In genomic region chr10:110667620-110668343, GRCh38 we compare ENCODE assay signal across 22 cellular contexts. TPM values are rescaled to one million over a fixed set of nuclear protein-coding genes. Genes with fewer than 3 reads are reported as not detected.
DNase-seq lines count a peak whose midpoint lies in the region; ATAC-seq, FAIRE-seq and TF ChIP-seq lines count a peak whose summit lies in the region.
"Had no signal": no experiment of that assay in that cellular context is flagged by ENCODE, and none has a peak within 500 bp of the region (broad histone marks: within the 10 kb centered on the region; RNA-seq: fewer than 3 reads in every experiment).

No MANE protein-coding gene starts in this region.

- H3K9me3 Mint-ChIP-seq in activated T-helper 1 cell treated with anti-CD3 and anti-CD28 coated beads, Interleukin-12 subunit alpha, Interleukin-12 subunit beta, Interleukin-2, Interleukin-4 antibody, amounts not matched to agents 30 ng/mL and 10 ng/mL and 1 ng/mL, durations not matched to agents 14 hours and 24 hours and 36 hours = no peaks in the 10 kb centered on the region
- H3K9me3 Mint-ChIP-seq: effector memory CD8-positive, alpha-beta T cell had no signal

- H3K27ac ChIP-seq in cardiac muscle cell (peak overlapping the region; percentile 80), muscle layer of duodenum (ENCODE audit: low read length) (peak overlapping the region; percentile 43), pancreas (no peak overlapping the region)
- H3K27ac ChIP-seq: 22Rv1, skin epidermis had no signal

- TF ChIP-seq CTCF in cardiac muscle cell (IDR thresholded peaks at IDR 0.05; ENCODE audit: low read depth, low read length) = no peak
- TF ChIP-seq CTCF in pancreas (IDR thresholded peaks at IDR 0.05) = no peak

- no peak for ATAC-seq in pancreas
- ATAC-seq: activated CD4-positive, alpha-beta T cell treated with anti-CD3 and anti-CD28 coated beads for 36 hours; activated CD8-positive, alpha-beta memory T cell treated with anti-CD3 and anti-CD28 coated beads, Interleukin-2, amount 10 ng/mL, durations not matched to agents 7 days and 5 days; effector memory CD8-positive, alpha-beta T cell; SK-N-SH treated with all-trans-retinoic acid at 6 μM for 48 hours had no signal

- no peak overlapping the region for H3K4me3 Mint-ChIP-seq in activated T-helper 1 cell treated with anti-CD3 and anti-CD28 coated beads, Interleukin-12 subunit alpha, Interleukin-12 subunit beta, Interleukin-2, Interleukin-4 antibody, amounts not matched to agents 30 ng/mL and 10 ng/mL and 1 ng/mL, durations not matched to agents 14 hours and 24 hours and 36 hours
- H3K4me3 Mint-ChIP-seq: activated CD4-positive, alpha-beta T cell treated with anti-CD3 and anti-CD28 coated beads for 36 hours; activated CD8-positive, alpha-beta memory T cell treated with anti-CD3 and anti-CD28 coated beads, Interleukin-2, amount 10 ng/mL, durations not matched to agents 7 days and 5 days; effector memory CD8-positive, alpha-beta T cell had no signal

- H3K9me3 ChIP-seq in cardiac muscle cell (ENCODE audit: low read depth) = no peaks in the 10 kb centered on the region
- no peaks in the 10 kb centered on the region for H3K9me3 ChIP-seq in muscle layer of duodenum (ENCODE audit: control insufficient read depth in 1 of 2, low read length in 2 of 2)
- H3K9me3 ChIP-seq in pancreas = no peaks in the 10 kb centered on the region
- H3K9me3 ChIP-seq: Peyer's patch had no signal

- intact Hi-C loops in pancreas (cut with DNase I) = no loop called here
- intact Hi-C loops in activated T-helper 1 cell treated with anti-CD3 and anti-CD28 coated beads, Interleukin-12 subunit alpha, Interleukin-12 subunit beta, Interleukin-2, Interleukin-4 antibody, amounts not matched to agents 30 ng/mL and 10 ng/mL and 1 ng/mL, durations not matched to agents 14 hours and 24 hours and 36 hours (cut with micrococcal nuclease) = no loop called here

- no peak for FAIRE-seq in pancreas (lab: Jason Lieb, UNC)

- H3K4me1 Mint-ChIP-seq in activated T-helper 1 cell treated with anti-CD3 and anti-CD28 coated beads, Interleukin-12 subunit alpha, Interleukin-12 subunit beta, Interleukin-2, Interleukin-4 antibody, amounts not matched to agents 30 ng/mL and 10 ng/mL and 1 ng/mL, durations not matched to agents 14 hours and 24 hours and 36 hours (ENCODE audit: low read depth) = peaks cover 5% of the 10 kb centered on the region

- H3K27me3 ChIP-seq in cardiac muscle cell (no peaks in the 10 kb centered on the region), muscle layer of duodenum (ENCODE audit: low read depth, low read length) (no peaks in the 10 kb centered on the region), pancreas (no peaks in the 10 kb centered on the region)
- H3K27me3 ChIP-seq: Peyer's patch had no signal

- no peak overlapping the region for H3K4me3 ChIP-seq in cardiac muscle cell
- H3K4me3 ChIP-seq in muscle layer of duodenum (ENCODE audit: low read depth in 1 of 2, low read length in 2 of 2) = no peak overlapping the region
- H3K4me3 ChIP-seq in pancreas = no peak overlapping the region
- H3K4me3 ChIP-seq: Peyer's patch, skin epidermis had no signal

- 74 to 85% methylated on average over 9 of the region's 9 CpGs for WGBS in pancreas, 2 donors

- DNase-seq in NCI-H82 (lab: John Stamatoyannopoulos, UW) = peak; percentile 22
- DNase-seq in NCI-H82 treated with DMSO at 0.1 percent for 48 hours (lab: John Stamatoyannopoulos, UW; ENCODE audit: unreplicated experiment) = no peak
- peak in 1 of 2 donors; percentile 53 for DNase-seq in cardiac muscle cell (ENCODE audit: low read depth in 1 of 2, low spot score in 1 of 2)
- DNase-seq in pancreas = no peak
- DNase-seq in foreskin melanocyte = no peak
- no peak for DNase-seq in NCI-H526 treated with DMSO at 0.1 percent for 48 hours (lab: John Stamatoyannopoulos, UW)
- no peak for DNase-seq in activated T-helper 1 cell treated with anti-CD3 and anti-CD28 coated beads, Interleukin-12 subunit alpha, Interleukin-12 subunit beta, Interleukin-2, Interleukin-4 antibody, amounts not matched to agents 30 ng/mL and 10 ng/mL and 1 ng/mL, durations not matched to agents 14 hours and 24 hours and 36 hours (ENCODE audit: low spot score)
- DNase-seq: activated CD4-positive, alpha-beta T cell treated with anti-CD3 and anti-CD28 coated beads for 36 hours; activated CD8-positive, alpha-beta memory T cell treated with anti-CD3 and anti-CD28 coated beads, Interleukin-2, amount 10 ng/mL, durations not matched to agents 7 days and 5 days; activated gamma-delta T cell treated with Interleukin-2 at 50 U/mL for 16 hours; cerebellar nuclear complex; effector memory CD8-positive, alpha-beta T cell; kidney glomerular epithelial cell; NCI-H1436 treated with DMSO at 0.1 percent for 48 hours; NCI-H748 treated with DMSO at 0.1 percent for 48 hours; nucleus accumbens; Peyer's patch; stimulated activated CD4-positive, alpha-beta T cell treated with anti-CD3 and anti-CD28 coated beads, Interleukin-4, amount 100 ng/mL, for 24 hours had no signal

- H3K27me3 Mint-ChIP-seq in activated T-helper 1 cell treated with anti-CD3 and anti-CD28 coated beads, Interleukin-12 subunit alpha, Interleukin-12 subunit beta, Interleukin-2, Interleukin-4 antibody, amounts not matched to agents 30 ng/mL and 10 ng/mL and 1 ng/mL, durations not matched to agents 14 hours and 24 hours and 36 hours (ENCODE audit: insufficient read depth) = peaks cover 44% of the 10 kb centered on the region
- H3K27me3 Mint-ChIP-seq: activated CD4-positive, alpha-beta T cell treated with anti-CD3 and anti-CD28 coated beads for 36 hours had no signal

- no peaks in the 10 kb centered on the region for H3K36me3 ChIP-seq in cardiac muscle cell
- no peaks in the 10 kb centered on the region for H3K36me3 ChIP-seq in muscle layer of duodenum (ENCODE audit: control insufficient read depth in 1 of 2, insufficient read depth in 2 of 2, low read length in 2 of 2)
- no peaks in the 10 kb centered on the region for H3K36me3 ChIP-seq in pancreas
- H3K36me3 ChIP-seq: Peyer's patch had no signal

- H3K36me3 Mint-ChIP-seq in activated T-helper 1 cell treated with anti-CD3 and anti-CD28 coated beads, Interleukin-12 subunit alpha, Interleukin-12 subunit beta, Interleukin-2, Interleukin-4 antibody, amounts not matched to agents 30 ng/mL and 10 ng/mL and 1 ng/mL, durations not matched to agents 14 hours and 24 hours and 36 hours (ENCODE audit: low read depth) = peaks cover 2% of the 10 kb centered on the region
- H3K36me3 Mint-ChIP-seq: activated CD8-positive, alpha-beta memory T cell treated with anti-CD3 and anti-CD28 coated beads, Interleukin-2, amount 10 ng/mL, durations not matched to agents 7 days and 5 days had no signal

- H3K4me1 ChIP-seq in cardiac muscle cell (ENCODE audit: low read depth) = peaks cover 27% of the 10 kb centered on the region
- no peaks in the 10 kb centered on the region for H3K4me1 ChIP-seq in muscle layer of duodenum (ENCODE audit: control insufficient read depth in 1 of 2, insufficient read depth in 2 of 2, low read length in 2 of 2)
- no peaks in the 10 kb centered on the region for H3K4me1 ChIP-seq in pancreas

- H3K27ac Mint-ChIP-seq in activated T-helper 1 cell treated with anti-CD3 and anti-CD28 coated beads, Interleukin-12 subunit alpha, Interleukin-12 subunit beta, Interleukin-2, Interleukin-4 antibody, amounts not matched to agents 30 ng/mL and 10 ng/mL and 1 ng/mL, durations not matched to agents 14 hours and 24 hours and 36 hours = no peak overlapping the region
- H3K27ac Mint-ChIP-seq: activated CD4-positive, alpha-beta T cell treated with anti-CD3 and anti-CD28 coated beads for 36 hours; activated CD8-positive, alpha-beta memory T cell treated with anti-CD3 and anti-CD28 coated beads, Interleukin-2, amount 10 ng/mL, durations not matched to agents 7 days and 5 days; effector memory CD8-positive, alpha-beta T cell had no signal

RNA-seq across cellular contexts. Expression of gene RBM20, which starts 23.6 kb away (rescaled TPM):
- total RNA-seq in cardiac muscle cell = 23.0 and 28.5 TPM in 2 replicates
- 12.7 and 19.2 TPM in 2 replicates for polyA plus RNA-seq in cardiac muscle cell
- 10 to 100 TPM in 2 of 6 donors, 1 to 10 TPM in 3, under 1 TPM in 1; 0.79 to 18.3 (median 3.6) TPM for total RNA-seq in pancreas
- 10 to 100 TPM in 1 of 2 donors, 1 to 10 TPM in 1; 2.7 to 23.6 TPM for polyA plus RNA-seq in pancreas
- not detected in 2 replicates for total RNA-seq in activated T-helper 1 cell treated with anti-CD3 and anti-CD28 coated beads, Interleukin-12 subunit alpha, Interleukin-12 subunit beta, Interleukin-2, Interleukin-4 antibody, amounts not matched to agents 30 ng/mL and 10 ng/mL and 1 ng/mL, durations not matched to agents 14 hours and 24 hours and 36 hours

Comparison
In these comparisons a context has a peak if more than half of its experiments do, and no peak if none do; other contexts are left out.
1. H3K27ac ChIP-seq: peak in cardiac muscle cell (single experiment) and muscle layer of duodenum (single experiment); none in pancreas (0 of 4).